In genomic region chrX:103329991-103330390, GRCh38 we compare ENCODE assay signal across 9 cellular contexts. TPM values are rescaled to one million over a fixed set of nuclear protein-coding genes. Genes with fewer than 3 reads are reported as not detected.
DNase-seq lines count a peak whose midpoint lies in the region; ATAC-seq, FAIRE-seq and TF ChIP-seq lines count a peak whose summit lies in the region.
"Had no signal": no experiment of that assay in that cellular context is flagged by ENCODE, and none has a peak within 500 bp of the region (broad histone marks: within the 10 kb centered on the region; RNA-seq: fewer than 3 reads in every experiment).

A gene with protein sequence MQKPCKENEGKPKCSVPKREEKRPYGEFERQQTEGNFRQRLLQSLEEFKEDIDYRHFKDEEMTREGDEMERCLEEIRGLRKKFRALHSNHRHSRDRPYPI (plus strand): TSS chrX:103330239. CDS start chrX:103331404, 1,165 bp downstream.

- H4K20me1 ChIP-seq in K562 (replicated peaks; ENCODE audit: control insufficient read depth, insufficient read depth, low read length) = no peaks in the 10 kb centered on the region
- no peaks in the 10 kb centered on the region for H4K20me1 ChIP-seq in hepatocyte (ENCODE audit: insufficient read depth, poor library complexity, severe bottlenecking)

- TF ChIP-seq EP300 in K562 (IDR thresholded peaks at IDR 0.05; ENCODE audit: low read length) = no peak

- intact Hi-C loops in K562 (cut with micrococcal nuclease) (no loop called here), posterior cingulate gyrus (cut with DNase I) (no loop called here), natural killer cell (cut with micrococcal nuclease) (no loop called here)

- no peaks in the 10 kb centered on the region for H3K9me3 ChIP-seq in K562 (replicated peaks; ENCODE audit: control insufficient read depth, insufficient read depth, low read depth, low read length)
- no peaks in the 10 kb centered on the region for H3K9me3 ChIP-seq in hepatocyte (ENCODE audit: low read depth)

- H3K4me2 ChIP-seq in K562 (ENCODE audit: insufficient read depth, low read length) (peak within 1 kb of the TSS; percentile 46), hepatocyte (peak within 1 kb of the TSS; percentile 48)

- peak within 1 kb of the TSS; percentile 76 for H2AFZ ChIP-seq in K562 (ENCODE audit: low read depth, low read length)
- H2AFZ ChIP-seq in hepatocyte = peak within 1 kb of the TSS; percentile 26

- POLR2A ChIA-PET in K562 (lab: Yijun Ruan, JAX) = interaction anchor here (1.2 kb wide), 1 partner anchor 9 kb away, joined by 3 read pairs; no protein-coding TSS in a partner anchor

- H3K9me3 Mint-ChIP-seq in natural killer cell = no peaks in the 10 kb centered on the region
- H3K9me3 Mint-ChIP-seq: memory B cell had no signal

- no peaks in the 10 kb centered on the region for H3K4me1 Mint-ChIP-seq in natural killer cell
- H3K4me1 Mint-ChIP-seq: memory B cell had no signal

- H3K9me1 ChIP-seq in K562 (ENCODE audit: control insufficient read depth, insufficient read depth, low read length) = no peaks in the 10 kb centered on the region

- 0 out of 4 replicates have a peak within 1 kb of the TSS, but pooled peaks of 1 of the 2 experiments have one; percentile 68 for H3K9ac ChIP-seq in K562 (ENCODE audit: insufficient read depth in 1 of 2, low read depth in 2 of 2, low read length in 2 of 2)

- H3K79me2 ChIP-seq in K562 (ENCODE audit: control insufficient read depth, insufficient read depth, low read length) (no peaks in the 10 kb centered on the region), hepatocyte (no peaks in the 10 kb centered on the region)

- H3K36me3 ChIP-seq in K562 (ENCODE audit: control insufficient read depth, insufficient read depth, low read length) (no peaks in the 10 kb centered on the region), hepatocyte (replicated peaks; ENCODE audit: insufficient read depth, low read depth) (no peaks in the 10 kb centered on the region)

- TF ChIP-seq POLR2A in K562 (conservative IDR thresholded peaks at IDR 0.05) = no peak

- H3K4me3 ChIP-seq in K562 (no peak within 1 kb of the TSS), hepatocyte (no peak within 1 kb of the TSS)

- H3K27me3 Mint-ChIP-seq in natural killer cell (ENCODE audit: low read depth in 2 of 2) = peaks cover 21 to 60% of the 10 kb centered on the region in 2 donors
- H3K27me3 Mint-ChIP-seq: memory B cell had no signal

- H3K36me3 Mint-ChIP-seq in natural killer cell = no peaks in the 10 kb centered on the region
- H3K36me3 Mint-ChIP-seq: memory B cell had no signal

- no TSS peak for BruUV-seq in K562 (replicated peaks; lab: Mats Ljungman, UMichigan)

- H3K9me2 ChIP-seq in hepatocyte (replicated peaks; ENCODE audit: insufficient read depth) = no peaks in the 10 kb centered on the region

- H3K27ac Mint-ChIP-seq in natural killer cell = no peak within 1 kb of the TSS
- H3K27ac Mint-ChIP-seq: memory B cell had no signal

- no peak for FAIRE-seq in K562 (lab: Jason Lieb, UNC)

- TF ChIP-seq RAD21 in K562 (CRISPR knock-in tag; conservative IDR thresholded peaks at IDR 0.05 in 1 of 2, IDR thresholded peaks at IDR 0.05 in 1 of 2) = no peak

- H3K27ac ChIP-seq in K562 (ENCODE audit: extremely low read depth, low read depth, low read length) = no peak within 1 kb of the TSS
- H3K27ac ChIP-seq in hepatocyte = peak within 1 kb of the TSS; percentile 60

- H3K4me3 Mint-ChIP-seq in natural killer cell = no peak within 1 kb of the TSS
- H3K4me3 Mint-ChIP-seq: memory B cell had no signal

- peak; percentile 16 for DNase-seq in ELF-1 (ENCODE audit: low read depth, low spot score)
- no peak for DNase-seq in K562 (ENCODE audit: extremely low read depth in 1 of 4, low spot score in 3 of 4)
- peak; percentile 14 for DNase-seq in hepatocyte (ENCODE audit: low spot score)
- peak; percentile 44 to 95 (median 68) for DNase-seq in posterior cingulate gyrus
- DNase-seq in natural killer cell = no peak

- H3K4me1 ChIP-seq in K562 (replicated peaks in 1 of 2; ENCODE audit: control insufficient read depth in 2 of 2, insufficient read depth in 2 of 2, low read length in 2 of 2) = no peaks in the 10 kb centered on the region; a peak in 1 of 5 replicates
- no peaks in the 10 kb centered on the region for H3K4me1 ChIP-seq in hepatocyte (ENCODE audit: insufficient read depth)

- TF ChIP-seq CTCF in K562 (IDR thresholded peaks at IDR 0.05 in 2 of 3, conservative IDR thresholded peaks at IDR 0.05 in 1 of 3; ENCODE audit: insufficient read depth in 2 of 3, low read depth in 1 of 3, low read length in 3 of 3) (no peak), hepatocyte (IDR thresholded peaks at IDR 0.05; ENCODE audit: poor library complexity) (no peak), natural killer cell (IDR thresholded peaks at IDR 0.05) (no peak)

- WGBS in K562 (ENCODE audit: insufficient coverage, low coverage, missing lambda C conversion rate) = 42% methylated on average over 7 of the region's 11 CpGs
- WGBS in hepatocyte (ENCODE audit: low lambda C conversion rate, missing lambda C conversion rate) = 57% methylated on average over 11 of the region's 11 CpGs

- ATAC-seq in K562 = no peak
- no peak for ATAC-seq in HG02840 (IDR thresholded peaks at IDR 0.05; ENCODE audit: low FRiP score, unreplicated experiment)
- ATAC-seq in natural killer cell = no peak
- no peak for ATAC-seq in GM18907 (IDR thresholded peaks at IDR 0.05; ENCODE audit: unreplicated experiment)
- ATAC-seq in GM21825 (IDR thresholded peaks at IDR 0.05; ENCODE audit: unreplicated experiment) = no peak

- in situ Hi-C loops in K562 (cut with MboI) = no loop called here

- CTCF ChIA-PET in K562 (lab: Yijun Ruan, JAX; ENCODE audit: low intra/inter-chr PET ratio) = no interaction called here

- H3K27me3 ChIP-seq in K562 (ENCODE audit: control insufficient read depth in 2 of 2, insufficient read depth in 2 of 2, low read length in 2 of 2) (no peaks in the 10 kb centered on the region; a peak in 1 of 5 replicates), hepatocyte (no peaks in the 10 kb centered on the region)

TF ChIP-seq in K562, 482 proteins besides CTCF, POLR2A, EP300 and RAD21 (continues in another document):
- TF ChIP-seq YBX1 (IDR thresholded peaks at IDR 0.05) (no peak), MYC (IDR thresholded peaks at IDR 0.05; ENCODE audit: low read depth, low read length) (no peak), MYC (CRISPR knock-in tag; IDR thresholded peaks at IDR 0.05; ENCODE audit: borderline replicate concordance, low read depth) (no peak), CHD2 (IDR thresholded peaks at IDR 0.05; ENCODE audit: low read depth, low read length) (no peak), ATF3 (IDR thresholded peaks at IDR 0.05) (peak; percentile 33; the same call in 1 of the 2 replicates), ATF3 (CRISPR knock-in tag; conservative IDR thresholded peaks at IDR 0.05) (no peak), CREM (IDR thresholded peaks at IDR 0.05; ENCODE audit: low read depth) (no peak)
- TF ChIP-seq, protein P1, sequence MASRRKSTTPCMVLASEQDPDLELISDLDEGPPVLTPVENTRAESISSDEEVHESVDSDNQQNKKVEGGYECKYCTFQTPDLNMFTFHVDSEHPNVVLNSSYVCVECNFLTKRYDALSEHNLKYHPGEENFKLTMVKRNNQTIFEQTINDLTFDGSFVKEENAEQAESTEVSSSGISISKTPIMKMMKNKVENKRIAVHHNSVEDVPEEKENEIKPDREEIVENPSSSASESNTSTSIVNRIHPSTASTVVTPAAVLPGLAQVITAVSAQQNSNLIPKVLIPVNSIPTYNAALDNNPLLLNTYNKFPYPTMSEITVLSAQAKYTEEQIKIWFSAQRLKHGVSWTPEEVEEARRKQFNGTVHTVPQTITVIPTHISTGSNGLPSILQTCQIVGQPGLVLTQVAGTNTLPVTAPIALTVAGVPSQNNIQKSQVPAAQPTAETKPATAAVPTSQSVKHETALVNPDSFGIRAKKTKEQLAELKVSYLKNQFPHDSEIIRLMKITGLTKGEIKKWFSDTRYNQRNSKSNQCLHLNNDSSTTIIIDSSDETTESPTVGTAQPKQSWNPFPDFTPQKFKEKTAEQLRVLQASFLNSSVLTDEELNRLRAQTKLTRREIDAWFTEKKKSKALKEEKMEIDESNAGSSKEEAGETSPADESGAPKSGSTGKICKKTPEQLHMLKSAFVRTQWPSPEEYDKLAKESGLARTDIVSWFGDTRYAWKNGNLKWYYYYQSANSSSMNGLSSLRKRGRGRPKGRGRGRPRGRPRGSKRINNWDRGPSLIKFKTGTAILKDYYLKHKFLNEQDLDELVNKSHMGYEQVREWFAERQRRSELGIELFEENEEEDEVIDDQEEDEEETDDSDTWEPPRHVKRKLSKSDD (conservative IDR thresholded peaks at IDR 0.05; ENCODE audit: low read length) = no peak

RNA-seq across cellular contexts. Expression of the gene that starts here (rescaled TPM):
- total RNA-seq in K562 (2011; cell fraction: chromatin; rRNA removed; ENCODE audit: low replicate concordance) = not detected in 2 replicates
- total RNA-seq in K562 (2011; cell fraction: nucleolus; rRNA removed) = not detected in 2 replicates
- total RNA-seq in K562 (2011; cell fraction: nucleoplasm; rRNA removed) = not detected in 2 replicates
- not detected in 2 replicates for total RNA-seq in K562 (2014; rRNA removed)
- total RNA-seq in K562 (2014; rRNA removed; fragmentation: Illumina TruSeq; extraction: Trizol) = 0.18 and 0.22 TPM in 2 replicates
- 0.15 TPM in 1 of 2 replicates, not detected in the other for total RNA-seq in K562 (2015; rRNA removed; fragmentation: Illumina TruSeq; extraction: Trizol)
- total RNA-seq in K562 (2021) = 0.13 TPM in 1 of 2 replicates, not detected in the other
- polyA plus RNA-seq in K562 (2011; rRNA removed) = 0.10 TPM in 1 of 2 replicates, not detected in the other
- polyA plus RNA-seq in K562 (2011; cell fraction: cytosol; rRNA removed) = 0.09 TPM in 1 of 2 replicates, not detected in the other
- not detected in 2 replicates for polyA plus RNA-seq in K562 (2011; cell fraction: nucleus; rRNA removed)
- 0.08 and 0.53 TPM in 2 replicates for polyA plus RNA-seq in K562 (2012)
- polyA plus RNA-seq in K562 (2014; fragmentation: Illumina TruSeq; extraction: Trizol) = 0.26 TPM in 1 of 2 replicates, not detected in the other
- under 1 TPM; 0.07 to 0.34 TPM for polyA plus RNA-seq in K562 (2014; fragmentation: Nextera tagmentation; extraction: Ambion mirVana)
- not detected in 2 replicates for polyA plus RNA-seq in K562 (2014; rRNA removed)
- not detected in 2 replicates for polyA minus RNA-seq in K562 (2011; rRNA and poly(A)+ RNA removed)
- not detected in 2 replicates for polyA minus RNA-seq in K562 (2011; cell fraction: cytosol; rRNA and poly(A)+ RNA removed)
- polyA minus RNA-seq in K562 (2011; cell fraction: nucleus; rRNA and poly(A)+ RNA removed) = not detected in 2 replicates
- 14.7 and 16.0 TPM in 2 replicates for total RNA-seq in hepatocyte
- polyA plus RNA-seq in hepatocyte = 6.6 and 6.9 TPM in 2 replicates
- total RNA-seq in natural killer cell = not detected

Comparison
In these comparisons a context has a peak if more than half of its experiments do, and no peak if none do; other contexts are left out.
1. RNA of the gene that starts here (total RNA-seq): 14.7 to 16.0 TPM in hepatocyte; 0.13 to 0.22 TPM in K562 and not detected in natural killer cell; every median in the first group is over 10 times any median in the second.
2. DNase-seq: peak in ELF-1 (single experiment), hepatocyte (single experiment) and posterior cingulate gyrus (10 of 10); none in K562 (0 of 4) and natural killer cell (single experiment).